ENCODE assay signal across 1 cellular context in the genomic region with DNA sequence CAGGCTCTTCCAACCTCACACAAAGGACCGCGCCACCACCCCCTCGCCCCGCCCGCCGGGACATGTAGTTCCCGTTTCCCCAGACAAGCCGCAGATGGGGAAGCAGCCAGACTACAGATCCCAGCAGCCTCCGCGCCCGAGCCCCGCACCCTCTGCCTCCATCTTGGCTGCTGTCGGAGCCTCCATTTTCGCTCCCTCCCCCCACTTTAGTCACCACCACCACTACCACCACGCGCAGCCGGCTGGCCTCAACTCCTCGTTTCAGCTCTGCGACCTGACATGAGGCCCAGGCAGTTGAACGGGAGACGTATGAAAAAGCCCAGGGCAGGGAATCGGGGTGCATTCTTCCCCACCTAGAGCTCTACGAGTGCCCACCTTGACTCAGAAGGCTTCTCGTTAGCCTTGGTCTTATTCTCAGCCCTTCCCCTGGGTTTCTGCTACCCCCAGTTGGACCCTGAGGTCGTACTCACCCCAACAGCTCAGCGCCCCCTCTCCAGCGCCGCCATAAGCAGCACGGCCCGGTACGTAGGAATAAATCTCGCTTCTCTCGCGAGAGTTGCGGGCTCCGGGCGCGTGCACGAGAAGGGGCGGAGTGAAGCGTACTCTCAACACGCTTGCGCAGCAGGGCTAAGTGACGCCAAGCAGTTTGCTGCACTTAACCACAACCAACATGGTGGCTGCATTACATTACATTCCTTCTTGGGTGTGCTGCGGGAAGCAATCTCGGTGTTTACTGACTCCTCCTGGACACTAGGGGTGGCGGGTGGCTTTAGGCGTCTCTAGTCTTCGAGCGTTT.
A peak's percentile ranks its signal among the peaks of the same experiment; 100 is the strongest.
TF ChIP-seq lines count a peak whose summit lies in the region.

Gene CSDE1, minus strand, starts transcription at position 530 of the 796 bp plus-strand sequence. CDS start 18,094 bp downstream, outside the sequence.

TF ChIP-seq in HEK293, 187 proteins besides CTCF, POLR2A, EP300 and RAD21 (continued from another document):
- TF ChIP-seq, protein P1, sequence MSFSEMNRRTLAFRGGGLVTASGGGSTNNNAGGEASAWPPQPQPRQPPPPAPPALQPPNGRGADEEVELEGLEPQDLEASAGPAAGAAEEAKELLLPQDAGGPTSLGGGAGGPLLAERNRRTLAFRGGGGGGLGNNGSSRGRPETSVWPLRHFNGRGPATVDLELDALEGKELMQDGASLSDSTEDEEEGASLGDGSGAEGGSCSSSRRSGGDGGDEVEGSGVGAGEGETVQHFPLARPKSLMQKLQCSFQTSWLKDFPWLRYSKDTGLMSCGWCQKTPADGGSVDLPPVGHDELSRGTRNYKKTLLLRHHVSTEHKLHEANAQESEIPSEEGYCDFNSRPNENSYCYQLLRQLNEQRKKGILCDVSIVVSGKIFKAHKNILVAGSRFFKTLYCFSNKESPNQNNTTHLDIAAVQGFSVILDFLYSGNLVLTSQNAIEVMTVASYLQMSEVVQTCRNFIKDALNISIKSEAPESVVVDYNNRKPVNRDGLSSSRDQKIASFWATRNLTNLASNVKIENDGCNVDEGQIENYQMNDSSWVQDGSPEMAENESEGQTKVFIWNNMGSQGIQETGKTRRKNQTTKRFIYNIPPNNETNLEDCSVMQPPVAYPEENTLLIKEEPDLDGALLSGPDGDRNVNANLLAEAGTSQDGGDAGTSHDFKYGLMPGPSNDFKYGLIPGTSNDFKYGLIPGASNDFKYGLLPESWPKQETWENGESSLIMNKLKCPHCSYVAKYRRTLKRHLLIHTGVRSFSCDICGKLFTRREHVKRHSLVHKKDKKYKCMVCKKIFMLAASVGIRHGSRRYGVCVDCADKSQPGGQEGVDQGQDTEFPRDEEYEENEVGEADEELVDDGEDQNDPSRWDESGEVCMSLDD (tag by site-specific recombination; IDR thresholded peaks at IDR 0.05): peak; percentile 99
- TF ChIP-seq ZNF354C (tag by site-specific recombination; IDR thresholded peaks at IDR 0.05; ENCODE audit: borderline replicate concordance, low read depth) (no peak), ZNF600 (tag by site-specific recombination; IDR thresholded peaks at IDR 0.05) (no peak), KLF17 (tag by site-specific recombination; IDR thresholded peaks at IDR 0.05) (peak; percentile 18; the same call in 1 of the 2 replicates), PRDM10 (tag by site-specific recombination; IDR thresholded peaks at IDR 0.05) (peak; percentile 81; the same call in 1 of the 2 replicates)
